ENCODE assay signal across 29 cellular contexts in genomic region chr15:51371271-51371670, GRCh38. TPM values are rescaled to one million over a fixed set of nuclear protein-coding genes. Genes with fewer than 3 reads are reported as not detected.
"Had no signal": no experiment of that assay in that cellular context is flagged by ENCODE, and none has a peak within 500 bp of the region (broad histone marks: within the 10 kb centered on the region; RNA-seq: fewer than 3 reads in every experiment).

No MANE protein-coding gene starts in this region.

- H3K27ac ChIP-seq: ascending aorta, cardiac muscle cell, VCaP had no signal

- DNase-seq: activated B cell treated with CpG ODN at 0.5 μM for 24 hours; activated CD4-positive, alpha-beta memory T cell treated with anti-CD3 and anti-CD28 coated beads, Interleukin-2, amount 10 ng/mL, durations not matched to agents 7 days and 5 days; activated CD4-positive, alpha-beta T cell treated with anti-CD3 and anti-CD28 coated beads for 4 hours; activated CD4-positive, alpha-beta T cell treated with anti-CD3 and anti-CD28 coated beads, Interleukin-2, amount 10 ng/mL, durations not matched to agents 24 days and 14 days; activated CD4-positive, alpha-beta T cell treated with anti-CD3 and anti-CD28 coated beads, Interleukin-2, amount 50 U/mL, for 1 hour; activated CD4-positive, alpha-beta T cell treated with anti-CD3 and anti-CD28 coated beads, Interleukin-2, amount 50 U/mL, for 4 hours; activated CD4-positive, CD25-positive, alpha-beta regulatory T cell treated with anti-CD3 and anti-CD28 coated beads, Interleukin-2, amount 50 U/mL, for 72 hours; activated CD8-positive, alpha-beta memory T cell treated with anti-CD3 and anti-CD28 coated beads for 24 hours; activated CD8-positive, alpha-beta memory T cell treated with anti-CD3 and anti-CD28 coated beads, Interleukin-2, amount 10 ng/mL, durations not matched to agents 7 days and 5 days; activated CD8-positive, alpha-beta memory T cell treated with anti-CD3 and anti-CD28 coated beads, Interleukin-2, amount 50 U/mL, for 48 hours; activated CD8-positive, alpha-beta T cell treated with anti-CD3 and anti-CD28 coated beads, Interleukin-2, amount 10 ng/mL, durations not matched to agents 7 days and 5 days; activated effector memory CD4-positive, alpha-beta T cell treated with Interleukin-2 at 50 U/mL for 16 hours; activated gamma-delta T cell; activated naive CD4-positive, alpha-beta T cell treated with anti-CD3 and anti-CD28 coated beads, Interleukin-2, amount 10 ng/mL, durations not matched to agents 7 days and 5 days; activated naive CD4-positive, alpha-beta T cell treated with Interleukin-2 at 50 U/mL for 16 hours; activated naive CD8-positive, alpha-beta T cell treated with anti-CD3 and anti-CD28 coated beads, Interleukin-2, amount 10 ng/mL, durations not matched to agents 7 days and 5 days; activated naive CD8-positive, alpha-beta T cell treated with anti-CD3 and anti-CD28 coated beads, Interleukin-2, amount 50 U/mL, for 24 hours; activated T-cell treated with anti-CD3 and anti-CD28 coated beads, Interleukin-2, amount 50 U/mL, for 24 hours; activated T-cell treated with anti-CD3 and anti-CD28 coated beads, Interleukin-2, amount 50 U/mL, for 48 hours; amygdala; anterior cingulate cortex; central memory CD4-positive, alpha-beta T cell; T-helper 1 cell; T-helper 2 cell; T-helper 9 cell had no signal

- H3K4me3 ChIP-seq: ascending aorta, cardiac muscle cell had no signal

- ATAC-seq: activated CD8-positive, alpha-beta memory T cell treated with anti-CD3 and anti-CD28 coated beads, Interleukin-2, amount 10 ng/mL, durations not matched to agents 7 days and 5 days; activated CD8-positive, alpha-beta T cell treated with anti-CD3 and anti-CD28 coated beads, Interleukin-2, amount 10 ng/mL, durations not matched to agents 7 days and 5 days; activated naive CD8-positive, alpha-beta T cell treated with anti-CD3 and anti-CD28 coated beads, Interleukin-2, amount 50 U/mL, for 24 hours had no signal

- H3K27me3 ChIP-seq: ascending aorta, cardiac muscle cell had no signal

- H3K36me3 ChIP-seq: ascending aorta, cardiac muscle cell had no signal

- H3K9me3 ChIP-seq: ascending aorta had no signal

- H3K4me1 ChIP-seq: ascending aorta had no signal

RNA-seq across cellular contexts. Expression of gene GLDN, which starts 29.8 kb away (rescaled TPM):
- total RNA-seq: activated B cell treated with CpG ODN at 0.5 μM for 24 hours; activated CD4-positive, alpha-beta memory T cell treated with anti-CD3 and anti-CD28 coated beads, Interleukin-2, amount 10 ng/mL, durations not matched to agents 7 days and 5 days; activated CD4-positive, alpha-beta T cell treated with anti-CD3 and anti-CD28 coated beads, Interleukin-2, amount 10 ng/mL, durations not matched to agents 24 days and 14 days; activated CD8-positive, alpha-beta memory T cell treated with anti-CD3 and anti-CD28 coated beads, Interleukin-2, amount 10 ng/mL, durations not matched to agents 7 days and 5 days; activated CD8-positive, alpha-beta T cell treated with anti-CD3 and anti-CD28 coated beads, Interleukin-2, amount 10 ng/mL, durations not matched to agents 7 days and 5 days; activated naive CD8-positive, alpha-beta T cell treated with anti-CD3 and anti-CD28 coated beads, Interleukin-2, amount 10 ng/mL, durations not matched to agents 7 days and 5 days had no signal
- polyA plus RNA-seq: cardiac muscle cell had no signal

RNA-seq across cellular contexts. Expression of gene CYP19A1, which starts 32.9 kb away (rescaled TPM):
- total RNA-seq: activated CD4-positive, alpha-beta memory T cell treated with anti-CD3 and anti-CD28 coated beads, Interleukin-2, amount 10 ng/mL, durations not matched to agents 7 days and 5 days; activated CD8-positive, alpha-beta T cell treated with anti-CD3 and anti-CD28 coated beads, Interleukin-2, amount 10 ng/mL, durations not matched to agents 7 days and 5 days; activated naive CD8-positive, alpha-beta T cell treated with anti-CD3 and anti-CD28 coated beads, Interleukin-2, amount 10 ng/mL, durations not matched to agents 7 days and 5 days; bronchial epithelial cell had no signal
